Comparison of ENCODE assay signal across 11 cellular contexts in genomic region chr6:15481892-15482291, GRCh38.
DNase-seq lines count a peak whose midpoint lies in the region; ATAC-seq, FAIRE-seq and TF ChIP-seq lines count a peak whose summit lies in the region.
"Had no signal": no experiment of that assay in that cellular context is flagged by ENCODE, and none has a peak within 500 bp of the region (broad histone marks: within the 10 kb centered on the region; RNA-seq: fewer than 3 reads in every experiment).

No MANE protein-coding gene starts in this region.

- in situ Hi-C loops in K562 (cut with MboI): no loop called here

- no peak for TF ChIP-seq POLR2A in K562 (conservative IDR thresholded peaks at IDR 0.05)

- TF ChIP-seq CTCF in K562 (IDR thresholded peaks at IDR 0.05 in 2 of 3, conservative IDR thresholded peaks at IDR 0.05 in 1 of 3; ENCODE audit: insufficient read depth in 2 of 3, low read depth in 1 of 3, low read length in 3 of 3) (no peak), mucosa of descending colon (IDR thresholded peaks at IDR 0.05) (no peak)

- TF ChIP-seq EP300 in K562 (IDR thresholded peaks at IDR 0.05; ENCODE audit: low read length): peak; percentile 92

- H3K4me3 ChIP-seq in K562 (no peak overlapping the region), skeletal muscle tissue (ENCODE audit: low read length in 3 of 3) (peak overlapping the region; percentile 60 to 69 (median 61)), mucosa of descending colon (no peak overlapping the region)
- H3K4me3 ChIP-seq: BLaER1 treated with 17β-estradiol and CSF1 and Interleukin-3, amounts not matched to agents 10 nM and 100 nM had no signal

- TF ChIP-seq RAD21 in K562 (CRISPR knock-in tag; conservative IDR thresholded peaks at IDR 0.05 in 1 of 2, IDR thresholded peaks at IDR 0.05 in 1 of 2): no peak; a peak in 1 of 4 replicates

- H3K9me3 ChIP-seq in K562 (replicated peaks; ENCODE audit: control insufficient read depth, insufficient read depth, low read depth, low read length): no peaks in the 10 kb centered on the region
- H3K9me3 ChIP-seq in skeletal muscle tissue (ENCODE audit: control insufficient read depth in 3 of 3, low read length in 3 of 3): no peaks in the 10 kb centered on the region
- H3K9me3 ChIP-seq in mucosa of descending colon: no peaks in the 10 kb centered on the region
- H3K9me3 ChIP-seq: BLaER1 treated with 17β-estradiol and CSF1 and Interleukin-3, amounts not matched to agents 10 nM and 100 nM had no signal

- H3K4me3 Mint-ChIP-seq in activated T-cell treated with anti-CD3 and anti-CD28 coated beads, Interleukin-2, amount 50 U/mL, for 24 hours: no peak overlapping the region

- peaks cover 73% of the 10 kb centered on the region for H3K4me1 Mint-ChIP-seq in activated T-cell treated with anti-CD3 and anti-CD28 coated beads, Interleukin-2, amount 50 U/mL, for 24 hours (ENCODE audit: low read depth)

- no TSS peak for BruUV-seq in K562 (replicated peaks; lab: Mats Ljungman, UMichigan)

- H3K36me3 ChIP-seq in K562 (ENCODE audit: control insufficient read depth, insufficient read depth, low read length) (peaks cover 4% of the 10 kb centered on the region; the same call in 2 of the 3 replicates), skeletal muscle tissue (ENCODE audit: control insufficient read depth in 3 of 3, insufficient read depth in 3 of 3, low read length in 3 of 3) (no peaks in the 10 kb centered on the region), mucosa of descending colon (ENCODE audit: low read depth) (no peaks in the 10 kb centered on the region)

- no peaks in the 10 kb centered on the region for H3K9me3 Mint-ChIP-seq in activated T-cell treated with anti-CD3 and anti-CD28 coated beads, Interleukin-2, amount 50 U/mL, for 24 hours
- H3K9me3 Mint-ChIP-seq: T-cell had no signal

- POLR2A ChIA-PET in K562 (lab: Yijun Ruan, JAX): interaction anchor here (1.3 kb wide), 1 partner anchor 11 kb away, joined by 9 read pairs; no protein-coding TSS in a partner anchor

- H3K27me3 ChIP-seq in K562 (ENCODE audit: control insufficient read depth in 2 of 2, insufficient read depth in 2 of 2, low read length in 2 of 2) (no peaks in the 10 kb centered on the region), skeletal muscle tissue (ENCODE audit: control insufficient read depth in 3 of 3, insufficient read depth in 3 of 3, low read length in 3 of 3) (no peaks in the 10 kb centered on the region)
- H3K27me3 ChIP-seq: BLaER1 treated with 17β-estradiol and CSF1 and Interleukin-3, amounts not matched to agents 10 nM and 100 nM had no signal

- peaks cover 3 to 14% of the 10 kb centered on the region in 2 experiments; a peak in 3 of 5 replicates for H3K4me1 ChIP-seq in K562 (replicated peaks in 1 of 2; ENCODE audit: control insufficient read depth in 2 of 2, insufficient read depth in 2 of 2, low read length in 2 of 2)
- H3K4me1 ChIP-seq in skeletal muscle tissue (ENCODE audit: control insufficient read depth in 3 of 3, insufficient read depth in 3 of 3, low read length in 3 of 3): peaks cover 34 to 45% (median 35%) of the 10 kb centered on the region in 3 donors
- H3K4me1 ChIP-seq in mucosa of descending colon (ENCODE audit: low read depth): no peaks in the 10 kb centered on the region

- no peaks in the 10 kb centered on the region for H3K9me1 ChIP-seq in K562 (ENCODE audit: control insufficient read depth, insufficient read depth, low read length)

- WGBS in K562 (ENCODE audit: insufficient coverage, low coverage, missing lambda C conversion rate): 1% methylated on average over 5 of the region's 5 CpGs

- intact Hi-C loops in K562 (cut with micrococcal nuclease) (loop anchor here (5.0 kb wide), 1 partner anchor 235 kb away; the partner anchor contains the start of gene JARID2), mucosa of descending colon (cut with DNase I, micrococcal nuclease) (no loop called here)

- H3K9ac ChIP-seq in K562 (ENCODE audit: insufficient read depth in 1 of 2, low read depth in 2 of 2, low read length in 2 of 2) (no peak overlapping the region), skeletal muscle tissue (ENCODE audit: low read depth in 1 of 3, low read length in 3 of 3) (peak overlapping the region; percentile 62 to 84 (median 74))
- H3K9ac ChIP-seq: BLaER1 treated with 17β-estradiol and CSF1 and Interleukin-3, amounts not matched to agents 10 nM and 100 nM had no signal

- peaks cover 55% of the 10 kb centered on the region for H3K36me3 Mint-ChIP-seq in activated T-cell treated with anti-CD3 and anti-CD28 coated beads, Interleukin-2, amount 50 U/mL, for 24 hours (ENCODE audit: low read depth)

- peak overlapping the region; percentile 56 for H3K27ac Mint-ChIP-seq in activated T-cell treated with anti-CD3 and anti-CD28 coated beads, Interleukin-2, amount 50 U/mL, for 24 hours

- no peaks in the 10 kb centered on the region for H3K27me3 Mint-ChIP-seq in activated T-cell treated with anti-CD3 and anti-CD28 coated beads, Interleukin-2, amount 50 U/mL, for 24 hours
- H3K27me3 Mint-ChIP-seq: T-cell had no signal

- H3K27ac ChIP-seq in K562 (ENCODE audit: extremely low read depth, low read depth, low read length) (no peak overlapping the region), skeletal muscle tissue (ENCODE audit: low read depth, low read length) (peak overlapping the region; percentile 85)
- H3K27ac ChIP-seq: BLaER1 treated with 17β-estradiol and CSF1 and Interleukin-3, amounts not matched to agents 10 nM and 100 nM had no signal

- H3K4me2 ChIP-seq in K562 (ENCODE audit: insufficient read depth, low read length): peak overlapping the region; percentile 1; the same call in 1 of the 2 replicates

- no peak for DNase-seq in activated T-cell treated with anti-CD3 and anti-CD28 coated beads, Interleukin-2, amount 50 U/mL, for 24 hours
- DNase-seq in activated T-cell treated with anti-CD3 and anti-CD28 coated beads for 4 hours (no peak), NCI-H510A treated with DMSO at 0.1 percent for 48 hours (lab: John Stamatoyannopoulos, UW) (peak; percentile 66), K562 (ENCODE audit: extremely low read depth in 1 of 4, low spot score in 3 of 4) (peak; percentile 82 to 90 (median 87)), mucosa of descending colon (no peak), SKM-1 treated with dmso at 0.1 percent for 144 hours (lab: John Stamatoyannopoulos, UW; ENCODE audit: unreplicated experiment) (no peak)
- DNase-seq: NCI-H345, T-cell had no signal

- CTCF ChIA-PET in K562 (lab: Yijun Ruan, JAX; ENCODE audit: low intra/inter-chr PET ratio): no interaction called here

- FAIRE-seq in K562 (lab: Jason Lieb, UNC): peak; percentile 96

- no peak overlapping the region for H2AFZ ChIP-seq in K562 (ENCODE audit: low read depth, low read length)

- peaks cover 8% of the 10 kb centered on the region; the same call in 1 of the 2 replicates for H4K20me1 ChIP-seq in K562 (replicated peaks; ENCODE audit: control insufficient read depth, insufficient read depth, low read length)

- peaks cover 30% of the 10 kb centered on the region for H3K79me2 ChIP-seq in K562 (ENCODE audit: control insufficient read depth, insufficient read depth, low read length)

- ATAC-seq in K562 (peak; percentile 97), mucosa of descending colon (no peak), HG02642 (IDR thresholded peaks at IDR 0.05; ENCODE audit: poor library complexity, unreplicated experiment) (no peak)

TF ChIP-seq in K562, 482 proteins besides CTCF, POLR2A, EP300 and RAD21 (continues in another document):
- TF ChIP-seq SETDB1 (IDR thresholded peaks at IDR 0.05; ENCODE audit: low read length) (no peak), ZNF584 (CRISPR knock-in tag; IDR thresholded peaks at IDR 0.05; ENCODE audit: low read depth) (no peak), NFE2L1 (tag; IDR thresholded peaks at IDR 0.05; ENCODE audit: borderline replicate concordance, low read depth) (no peak), TCF3 (CRISPR knock-in tag; IDR thresholded peaks at IDR 0.05) (peak; percentile 93), ATF7 (IDR thresholded peaks at IDR 0.05) (peak; percentile 60), COPS2 (conservative IDR thresholded peaks at IDR 0.05) (no peak), GTF3C2 (IDR thresholded peaks at IDR 0.05; ENCODE audit: borderline replicate concordance, extremely low read depth, insufficient read length) (no peak), ESRRA (IDR thresholded peaks at IDR 0.05; ENCODE audit: borderline replicate concordance, low read depth) (peak; percentile 87; the same call in 1 of the 2 replicates), SIX5 (IDR thresholded peaks at IDR 0.05; ENCODE audit: borderline replicate concordance in 1 of 2, insufficient read depth in 1 of 2, low read depth in 1 of 2, low read length in 2 of 2) (no peak), TAF7 (tag; IDR thresholded peaks at IDR 0.05) (no peak), NFYB (IDR thresholded peaks at IDR 0.05; ENCODE audit: extremely low read depth, insufficient read length) (no peak), ZNF583 (CRISPR knock-in tag; IDR thresholded peaks at IDR 0.05) (no peak), ERF (CRISPR knock-in tag; IDR thresholded peaks at IDR 0.05) (no peak), DIDO1 (tag; IDR thresholded peaks at IDR 0.05; ENCODE audit: low read depth) (no peak), ZNF282 (CRISPR knock-in tag; IDR thresholded peaks at IDR 0.05) (no peak)

Comparison
In these comparisons a context has a peak if more than half of its experiments do, and no peak if none do; other contexts are left out.
1. DNase-seq: peak in NCI-H510A treated with DMSO at 0.1 percent for 48 hours (single experiment) and K562 (4 of 4); none in activated T-cell treated with anti-CD3 and anti-CD28 coated beads, Interleukin-2, amount 50 U/mL, for 24 hours (single experiment), activated T-cell treated with anti-CD3 and anti-CD28 coated beads for 4 hours (single experiment), mucosa of descending colon (0 of 3) and SKM-1 treated with dmso at 0.1 percent for 144 hours (single experiment).
2. H3K4me3 ChIP-seq: peak in skeletal muscle tissue (3 of 3); none in K562 (single experiment) and mucosa of descending colon (single experiment).
3. H3K9ac ChIP-seq: peak in skeletal muscle tissue (3 of 3); none in K562 (0 of 2).